ENCODE assay signal across 8 cellular contexts in genomic region chrX:48539345-48540014, GRCh38. TPM values are rescaled to one million over a fixed set of nuclear protein-coding genes. Genes with fewer than 3 reads are reported as not detected.
A peak's percentile ranks its signal among the peaks of the same experiment; 100 is the strongest.
DNase-seq lines count a peak whose midpoint lies in the region; ATAC-seq and TF ChIP-seq lines count a peak whose summit lies in the region.

TBC1D25 (plus strand) TSS chrX:48539714; CDS start chrX:48539798, 84 bp downstream.

- ATAC-seq in activated T-helper 17 cell treated with anti-CD3 and anti-CD28 coated beads, Interleukin-2, amount 50 U/mL, for 72 hours (replicated peaks), result peak; percentile 90
- peak; percentile 87 to 88 for ATAC-seq in naive thymus-derived CD8-positive, alpha-beta T cell

- H3K9me2 ChIP-seq in GM23248 (ENCODE audit: insufficient read depth), result no peaks in the 10 kb centered on the region

- POLR2A ChIA-PET in naive thymus-derived CD8-positive, alpha-beta T cell (lab: Charles Lee), result interaction anchor here (0.5 to 2.6 kb wide), 19 partner anchors 11 to 461 kb away, joined by 3 to 44 read pairs (median 4); partner anchors contain the start of genes EBP, FTSJ1, HDAC6 and OTUD5

- WGBS in GM23248 (ENCODE audit: low coverage in 1 of 2, low lambda C conversion rate in 2 of 2, missing lambda C conversion rate in 2 of 2), 2 experiments, result 1 to 3% methylated on average over 11 to 37 of the region's 58 CpGs

- H3K9me3 Mint-ChIP-seq in activated T-helper 17 cell treated with anti-CD3 and anti-CD28 coated beads, Interleukin-2, amount 50 U/mL, for 72 hours, result no peaks in the 10 kb centered on the region
- no peaks in the 10 kb centered on the region for H3K9me3 Mint-ChIP-seq in naive thymus-derived CD8-positive, alpha-beta T cell

- H3K4me3 Mint-ChIP-seq in activated T-helper 17 cell treated with anti-CD3 and anti-CD28 coated beads, Interleukin-2, amount 50 U/mL, for 72 hours, result peak within 1 kb of the TSS; percentile 98
- H3K4me3 Mint-ChIP-seq in naive thymus-derived CD8-positive, alpha-beta T cell, result peak within 1 kb of the TSS; percentile 84 to 96 (median 87)

- peaks cover 7% of the 10 kb centered on the region for H3K4me1 Mint-ChIP-seq in activated T-helper 17 cell treated with anti-CD3 and anti-CD28 coated beads, Interleukin-2, amount 50 U/mL, for 72 hours
- H3K4me1 Mint-ChIP-seq in naive thymus-derived CD8-positive, alpha-beta T cell, result peaks cover 12 to 23% (median 20%) of the 10 kb centered on the region in 4 donors

- H3K9ac ChIP-seq in GM23248 (peak within 1 kb of the TSS; percentile 93), fibroblast of lung (ENCODE audit: insufficient read depth, low read length) (peak within 1 kb of the TSS; percentile 72)

- no peaks in the 10 kb centered on the region for H4K20me1 ChIP-seq in GM23248 (ENCODE audit: insufficient read depth)
- H4K20me1 ChIP-seq in fibroblast of lung (ENCODE audit: control insufficient read depth, extremely low read depth, insufficient read depth, low read length), result no peaks in the 10 kb centered on the region

- TF ChIP-seq CTCF in LNCAP (IDR thresholded peaks at IDR 0.05) (peak; percentile 28; the same call in 1 of the 2 replicates), fibroblast of lung (conservative IDR thresholded peaks at IDR 0.05 in 1 of 2, IDR thresholded peaks at IDR 0.05 in 1 of 2; ENCODE audit: low read depth in 1 of 2, low read length in 2 of 2) (peak; percentile 26 to 31)

- H2AFZ ChIP-seq in GM23248 (peak within 1 kb of the TSS; percentile 92), fibroblast of lung (ENCODE audit: low read length) (peak within 1 kb of the TSS; percentile 80)

- H3K4me3 ChIP-seq in GM23248 (peak within 1 kb of the TSS; percentile 92), fibroblast of lung (replicated peaks in 1 of 4; ENCODE audit: control extremely low read depth in 1 of 4, insufficient read depth in 1 of 4, low read depth in 3 of 4, low read length in 4 of 4) (peak within 1 kb of the TSS; percentile 65 to 78 (median 67))

- H3K27ac ChIP-seq in GM23248, result peak within 1 kb of the TSS; percentile 51
- H3K27ac ChIP-seq in fibroblast of lung (ENCODE audit: insufficient read depth, low read length), result peak within 1 kb of the TSS; percentile 76

- H3K9me3 ChIP-seq in GM23248 (ENCODE audit: low read depth), result no peaks in the 10 kb centered on the region
- no peaks in the 10 kb centered on the region for H3K9me3 ChIP-seq in fibroblast of lung (ENCODE audit: control insufficient read depth, insufficient read depth, low read depth, low read length)

- no peaks in the 10 kb centered on the region for H3K27me3 Mint-ChIP-seq in activated T-helper 17 cell treated with anti-CD3 and anti-CD28 coated beads, Interleukin-2, amount 50 U/mL, for 72 hours
- H3K27me3 Mint-ChIP-seq in naive thymus-derived CD8-positive, alpha-beta T cell, result no peaks in the 10 kb centered on the region

- H3K36me3 Mint-ChIP-seq in activated T-helper 17 cell treated with anti-CD3 and anti-CD28 coated beads, Interleukin-2, amount 50 U/mL, for 72 hours (ENCODE audit: low read depth), result peaks cover 44% of the 10 kb centered on the region
- peaks cover 0 to 23% (median 0%) of the 10 kb centered on the region in 3 donors for H3K36me3 Mint-ChIP-seq in naive thymus-derived CD8-positive, alpha-beta T cell

- in situ Hi-C loops in GM23248 (cut with MboI), result no loop called here

- H3K36me3 ChIP-seq in GM23248 (ENCODE audit: low read depth), result no peaks in the 10 kb centered on the region
- H3K36me3 ChIP-seq in fibroblast of lung (ENCODE audit: control insufficient read depth, insufficient read depth, low read length), result no peaks in the 10 kb centered on the region

- H3K4me2 ChIP-seq in GM23248 (ENCODE audit: unreplicated experiment), result peak within 1 kb of the TSS; percentile 80
- H3K4me2 ChIP-seq in fibroblast of lung (ENCODE audit: extremely low read depth, insufficient read depth, low read length), result peak within 1 kb of the TSS; percentile 39

- DNase-seq in Daoy (ENCODE audit: low read depth) (peak; percentile 93), GM23248 (peak; percentile 95), RPMI8226 (peak; percentile 98), fibroblast of lung (ENCODE audit: low read depth in 2 of 2) (peak; percentile 95 to 97)
- peak; percentile 80 to 99 (median 96) for DNase-seq in naive thymus-derived CD8-positive, alpha-beta T cell
- peak; percentile 88 to 98 (median 96) for DNase-seq in stimulated activated naive CD4-positive, alpha-beta T cell (lab: John Stamatoyannopoulos, UW)

- peaks cover 25% of the 10 kb centered on the region for H3K79me2 ChIP-seq in GM23248 (ENCODE audit: insufficient read depth)
- peaks cover 4% of the 10 kb centered on the region for H3K79me2 ChIP-seq in fibroblast of lung (ENCODE audit: control insufficient read depth, insufficient read depth, low read length)

- no peaks in the 10 kb centered on the region for H3K27me3 ChIP-seq in GM23248 (replicated peaks; ENCODE audit: insufficient read depth)
- no peaks in the 10 kb centered on the region for H3K27me3 ChIP-seq in fibroblast of lung (ENCODE audit: control insufficient read depth, insufficient read depth, low read length)

- H3K4me1 ChIP-seq in GM23248 (ENCODE audit: insufficient read depth), result peaks cover 6% of the 10 kb centered on the region; the same call in 1 of the 2 replicates
- H3K4me1 ChIP-seq in fibroblast of lung (ENCODE audit: control insufficient read depth, extremely low read depth, insufficient read depth, low read length), result no peaks in the 10 kb centered on the region

- H3K27ac Mint-ChIP-seq in activated T-helper 17 cell treated with anti-CD3 and anti-CD28 coated beads, Interleukin-2, amount 50 U/mL, for 72 hours, result peak within 1 kb of the TSS; percentile 94
- H3K27ac Mint-ChIP-seq in naive thymus-derived CD8-positive, alpha-beta T cell, result peak within 1 kb of the TSS; percentile 66 to 99 (median 96)

- peaks cover 8% of the 10 kb centered on the region; the same call in 1 of the 2 replicates for H3F3A ChIP-seq in GM23248 (ENCODE audit: insufficient read depth)

RNA-seq across cellular contexts. Expression of gene TBC1D25, which starts in this region (rescaled TPM):
- 2.4 and 3.0 TPM in 2 replicates for total RNA-seq in Daoy (2014; rRNA removed; shearing (Covaris generic))
- total RNA-seq in GM23248 (2014; rRNA removed; shearing (Covaris generic)), result 7.9 and 8.2 TPM in 2 replicates
- polyA plus RNA-seq in GM23248 (2016; fragmentation: Nextera tagmentation; extraction: Ambion mirVana) (8.5 and 8.6 TPM in 2 replicates), fibroblast of lung (8.5 and 9.4 TPM in 2 replicates)
- total RNA-seq in activated T-helper 17 cell treated with anti-CD3 and anti-CD28 coated beads, Interleukin-2, amount 50 U/mL, for 72 hours, result 10 to 100 TPM; 19.4 to 25.4 TPM
- total RNA-seq in fibroblast of lung, result 3.9 and 5.1 TPM in 2 replicates
- 12.2 and 13.6 TPM in 2 replicates for polyA plus RNA-seq in fibroblast of lung (2012)
- 25.0 and 52.6 TPM in 2 replicates for polyA minus RNA-seq in fibroblast of lung (ENCODE audit: low replicate concordance)
- total RNA-seq in naive thymus-derived CD8-positive, alpha-beta T cell, result 10 to 100 TPM; 24.4 to 25.9 TPM
- polyA plus RNA-seq in naive thymus-derived CD8-positive, alpha-beta T cell, result 10 to 100 TPM; 14.3 to 19.3 (median 18.0) TPM

Comparison
In these comparisons a context has a peak if more than half of its experiments do, and no peak if none do; other contexts are left out.
1. Peak in every context shown above with its lines: DNase-seq, ATAC-seq, H3K4me3 ChIP-seq and H3K27ac ChIP-seq.